Comparison of ENCODE assay signal across 8 cellular contexts in the genomic region with DNA sequence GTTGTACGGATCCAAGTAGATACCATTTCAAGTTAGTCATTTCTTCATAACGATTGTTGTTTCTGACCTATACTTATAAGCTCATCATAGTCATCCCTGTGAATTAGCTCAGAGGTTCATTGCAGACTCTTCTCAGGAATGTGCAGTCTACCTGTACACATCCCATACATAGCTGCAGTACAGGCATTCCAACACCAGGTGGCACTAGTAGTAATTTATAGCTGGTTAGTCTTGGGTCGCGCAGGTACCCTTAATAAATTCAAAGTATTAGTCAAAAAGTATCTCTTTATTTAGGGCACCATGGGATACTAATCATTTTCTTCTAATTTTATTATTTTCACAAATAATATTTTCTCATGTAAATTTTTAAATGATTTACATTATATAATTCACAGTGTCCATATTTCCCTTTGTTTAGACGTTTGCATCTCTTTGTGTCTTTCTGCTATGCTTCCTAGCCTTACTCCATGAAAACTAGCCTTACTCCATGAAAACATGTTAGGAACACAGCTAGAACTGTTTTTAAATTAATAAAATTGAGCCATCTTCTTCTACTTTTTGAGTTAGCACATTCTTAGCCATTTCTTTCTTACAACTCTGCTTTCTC.
DNase-seq lines count a peak whose midpoint lies in the region; ATAC-seq and TF ChIP-seq lines count a peak whose summit lies in the region.

No MANE protein-coding gene starts in this region.

- no peaks in the 10 kb centered on the region for H3K4me1 Mint-ChIP-seq in stimulated activated naive CD8-positive, alpha-beta T cell treated with anti-CD3 and anti-CD28 coated beads, Interleukin-15, amount 100 ng/mL, for 72 hours

- no peaks in the 10 kb centered on the region for H3K27me3 Mint-ChIP-seq in stimulated activated naive CD8-positive, alpha-beta T cell treated with anti-CD3 and anti-CD28 coated beads, Interleukin-15, amount 100 ng/mL, for 72 hours

- H3K4me3 Mint-ChIP-seq in stimulated activated naive CD8-positive, alpha-beta T cell treated with anti-CD3 and anti-CD28 coated beads, Interleukin-15, amount 100 ng/mL, for 72 hours: no peak overlapping the region

- no peak overlapping the region for H3K4me3 ChIP-seq in AG09309 (ENCODE audit: control insufficient read depth, low read depth, low read length)

- peak; percentile 86 for ATAC-seq in GM18498 (IDR thresholded peaks at IDR 0.05; ENCODE audit: unreplicated experiment)
- peak; percentile 92 for ATAC-seq in HG02870 (IDR thresholded peaks at IDR 0.05; ENCODE audit: unreplicated experiment)
- peak; percentile 54 for ATAC-seq in stimulated activated naive CD8-positive, alpha-beta T cell treated with anti-CD3 and anti-CD28 coated beads, Interleukin-15, amount 100 ng/mL, for 72 hours

- DNase-seq in AG09309 (ENCODE audit: low read depth) (no peak), NCI-H1436 treated with DMSO at 0.1 percent for 48 hours (lab: John Stamatoyannopoulos, UW) (peak; percentile 48), UCSD-AML1 (lab: John Stamatoyannopoulos, UW; ENCODE audit: unreplicated experiment) (peak; percentile 11), dermis blood vessel endothelial cell (peak; percentile 75), medulla oblongata (ENCODE audit: extremely low spot score) (peak; percentile 63)
- DNase-seq in stimulated activated naive CD8-positive, alpha-beta T cell treated with anti-CD3 and anti-CD28 coated beads, Interleukin-15, amount 100 ng/mL, for 72 hours: peak; percentile 35 to 36

- no peaks in the 10 kb centered on the region for H3K9me3 Mint-ChIP-seq in stimulated activated naive CD8-positive, alpha-beta T cell treated with anti-CD3 and anti-CD28 coated beads, Interleukin-15, amount 100 ng/mL, for 72 hours

- H3K27ac Mint-ChIP-seq in stimulated activated naive CD8-positive, alpha-beta T cell treated with anti-CD3 and anti-CD28 coated beads, Interleukin-15, amount 100 ng/mL, for 72 hours: no peak overlapping the region

- TF ChIP-seq CTCF in AG09309 (IDR thresholded peaks at IDR 0.05; ENCODE audit: control insufficient read depth, insufficient read depth, low read depth, low read length, missing control alignments): peak; percentile 79
